In genomic region chr1:45840704-45841103, GRCh38 we compare ENCODE assay signal across 1 cellular context.
TF ChIP-seq lines count a peak whose summit lies in the region.

No MANE protein-coding gene starts in this region.

TF ChIP-seq in K562, 482 proteins besides CTCF, POLR2A, EP300 and RAD21 (continued from another document):
- TF ChIP-seq PKNOX1 (IDR thresholded peaks at IDR 0.05) (0 out of 2 replicates have a peak, but pooled peaks have one; percentile 30), HSF4 (CRISPR knock-in tag; IDR thresholded peaks at IDR 0.05; ENCODE audit: borderline replicate concordance) (no peak), ZNF830 (CRISPR knock-in tag; IDR thresholded peaks at IDR 0.05) (no peak), RFX5 (IDR thresholded peaks at IDR 0.05; ENCODE audit: low read depth, low read length) (no peak), RNF219 (CRISPR knock-in tag; IDR thresholded peaks at IDR 0.05) (no peak), YBX1 (IDR thresholded peaks at IDR 0.05) (no peak), ZKSCAN1 (IDR thresholded peaks at IDR 0.05; ENCODE audit: low read depth, low read length) (no peak), CTBP1 (IDR thresholded peaks at IDR 0.05; ENCODE audit: borderline replicate concordance) (peak; percentile 66; the same call in 1 of the 2 replicates)
TF ChIP-seq in K562: peak in this region for 8.
